In the genomic region with DNA sequence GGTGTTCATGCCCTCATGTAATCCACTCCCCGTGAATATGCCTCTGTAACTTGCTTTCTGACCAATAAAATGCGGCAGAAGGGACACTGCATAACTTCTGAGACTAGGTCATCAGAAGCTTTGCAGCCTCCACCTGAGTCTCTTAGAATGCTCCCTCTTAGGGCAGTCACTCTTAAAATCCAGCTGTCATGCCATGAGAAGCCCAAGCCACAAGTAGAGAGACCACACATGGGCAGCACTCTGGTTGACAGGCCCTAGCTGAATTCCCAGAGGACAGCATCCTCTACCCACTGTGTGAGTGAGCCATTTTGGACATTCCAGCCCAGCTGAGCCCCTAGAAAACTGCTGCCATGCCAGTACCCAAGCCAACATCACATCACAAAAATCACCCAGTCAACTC, we compare ENCODE assay signal across 17 cellular contexts.
"Had no signal": no experiment of that assay in that cellular context is flagged by ENCODE, and none has a peak within 500 bp of the region (broad histone marks: within the 10 kb centered on the region; RNA-seq: fewer than 3 reads in every experiment).

No MANE protein-coding gene starts in this region.

- H3K9me3 ChIP-seq: heart left ventricle, pancreas had no signal

- H3K36me3 ChIP-seq: pancreas had no signal

- H3K27ac ChIP-seq: dorsolateral prefrontal cortex, heart left ventricle, pancreas had no signal

- H3K27me3 ChIP-seq: dorsolateral prefrontal cortex, heart left ventricle, pancreas had no signal

- ATAC-seq: heart left ventricle; left colon; left ventricle myocardium superior; naive thymus-derived CD4-positive, alpha-beta T cell; pancreas; right cardiac atrium had no signal

- H3K4me3 ChIP-seq: dorsolateral prefrontal cortex, heart left ventricle, lung, pancreas, smooth muscle cell had no signal

- DNase-seq: cortex of kidney; dorsolateral prefrontal cortex; effector CD8-positive, alpha-beta T cell; heart left ventricle; hippocampal formation; left colon; left ventricle myocardium superior; mesenchymal stem cell; naive thymus-derived CD4-positive, alpha-beta T cell; occipital lobe; pancreas; right cardiac atrium; stimulated activated CD4-positive, alpha-beta T cell treated with anti-CD3 and anti-CD28 coated beads, Interleukin-2, amount 100 ng/mL, for 48 hours; stimulated activated naive CD4-positive, alpha-beta T cell treated with Interleukin-2 at 50 U/mL for 16 hours; trophoblast cell had no signal
